1 cellular context compared by ENCODE assay signal in genomic region chr7:124811341-124811740, GRCh38.
TF ChIP-seq lines count a peak whose summit lies in the region.

No MANE protein-coding gene starts in this region.

TF ChIP-seq in H1, 55 proteins besides CTCF, POLR2A, EP300 and RAD21:
- no peak for TF ChIP-seq YY1 (IDR thresholded peaks at IDR 0.05; ENCODE audit: low read depth, low read length)
